Comparison of ENCODE assay signal across 1 cellular context in the genomic region with DNA sequence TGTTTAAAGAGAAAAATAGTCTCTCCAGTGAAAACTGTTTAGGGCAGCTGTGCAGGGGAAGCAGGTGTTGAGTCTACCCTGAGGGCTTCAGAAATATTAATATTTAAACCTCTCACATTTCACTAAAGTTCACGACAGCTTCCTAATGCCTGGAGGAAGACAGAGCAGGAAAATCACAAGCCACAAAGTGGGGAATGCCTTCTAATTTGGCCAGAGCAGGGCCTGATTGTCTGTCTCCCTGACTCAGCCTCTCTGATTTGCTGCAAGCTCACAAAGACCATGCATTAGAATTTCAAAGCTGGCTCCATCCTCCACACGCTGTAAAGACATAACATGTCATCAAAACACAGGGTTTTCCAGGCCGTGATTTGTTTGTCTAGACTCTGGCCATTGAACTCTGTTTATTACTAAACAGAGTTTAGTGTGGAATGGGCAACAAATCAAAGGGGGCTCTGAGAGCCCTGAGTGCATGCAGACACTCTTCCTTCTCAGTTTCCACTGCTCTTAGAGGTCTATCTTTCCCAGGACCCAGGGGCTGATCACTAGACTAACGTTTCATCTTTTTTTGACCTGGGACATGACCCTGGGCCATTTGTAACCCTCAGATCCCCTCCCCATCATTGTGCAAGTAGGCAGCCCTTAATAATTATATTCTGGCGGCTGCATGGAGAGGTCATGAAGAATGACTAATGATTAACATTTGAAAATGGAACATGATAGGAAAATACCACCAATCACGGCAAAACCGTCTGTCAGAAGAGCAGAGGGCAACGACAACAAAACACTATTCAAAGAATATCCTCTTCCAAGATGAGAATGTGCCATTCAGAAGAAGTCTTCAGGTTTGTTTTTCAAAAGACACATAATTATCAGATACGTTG.
TF ChIP-seq lines count a peak whose summit lies in the region.

No MANE protein-coding gene starts in this region.

TF ChIP-seq in liver, 16 proteins besides CTCF, POLR2A, EP300 and RAD21 (continued from another document):
- TF ChIP-seq, protein P1, sequence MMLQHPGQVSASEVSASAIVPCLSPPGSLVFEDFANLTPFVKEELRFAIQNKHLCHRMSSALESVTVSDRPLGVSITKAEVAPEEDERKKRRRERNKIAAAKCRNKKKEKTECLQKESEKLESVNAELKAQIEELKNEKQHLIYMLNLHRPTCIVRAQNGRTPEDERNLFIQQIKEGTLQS (IDR thresholded peaks at IDR 0.05): peak; percentile 59
